ENCODE assay signal across 10 cellular contexts in the genomic region with DNA sequence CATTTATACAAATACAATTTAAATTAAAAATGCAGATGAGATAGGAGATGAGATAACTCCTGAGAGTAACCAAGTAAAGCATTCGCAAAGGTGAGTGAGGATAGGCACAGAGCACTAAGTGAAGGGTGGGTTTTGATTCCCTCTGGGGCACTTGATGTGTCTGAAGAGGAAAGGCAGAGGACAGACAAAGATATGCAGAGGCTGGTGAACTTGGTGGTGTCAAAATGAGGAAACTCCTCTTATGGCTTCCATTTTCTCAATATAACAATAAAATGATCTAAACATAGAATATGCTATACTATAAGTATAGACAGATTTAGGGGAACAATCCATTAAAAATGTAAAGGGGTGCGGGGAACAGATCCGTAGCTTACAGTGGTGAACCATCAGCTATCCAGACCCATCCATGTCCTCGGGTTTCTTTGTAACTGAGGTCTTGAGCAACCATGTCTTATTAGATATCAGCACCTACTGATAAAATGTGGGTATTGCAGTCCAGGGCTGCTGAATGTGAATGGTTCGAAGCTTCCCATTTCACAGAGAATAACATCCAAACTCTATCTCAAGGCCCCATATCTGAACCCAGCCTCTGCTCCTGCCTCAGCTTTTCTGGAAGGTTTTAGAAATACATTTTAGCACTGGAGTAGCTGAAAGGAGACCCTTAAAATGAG.
DNase-seq lines count a peak whose midpoint lies in the region; ATAC-seq and TF ChIP-seq lines count a peak whose summit lies in the region.
"Had no signal": no experiment of that assay in that cellular context is flagged by ENCODE, and none has a peak within 500 bp of the region (broad histone marks: within the 10 kb centered on the region; RNA-seq: fewer than 3 reads in every experiment).

No MANE protein-coding gene starts in this region.

- H3K4me1 Mint-ChIP-seq in mesothelial cell of epicardium (no peaks in the 10 kb centered on the region), natural killer cell (no peaks in the 10 kb centered on the region)
- H3K4me1 Mint-ChIP-seq: activated naive CD4-positive, alpha-beta T cell treated with anti-CD3 and anti-CD28 coated beads, Interleukin-2, amount 50 U/mL, for 24 hours had no signal

- ATAC-seq in natural killer cell, result no peak

- in situ Hi-C loops in brain microvascular endothelial cell (cut with HindIII; ENCODE audit: low pct_ligation_motif_present, low sequenced_read_pairs), result no loop called here

- H3K36me3 Mint-ChIP-seq in mesothelial cell of epicardium (no peaks in the 10 kb centered on the region), natural killer cell (no peaks in the 10 kb centered on the region)
- H3K36me3 Mint-ChIP-seq: activated naive CD4-positive, alpha-beta T cell treated with anti-CD3 and anti-CD28 coated beads, Interleukin-2, amount 50 U/mL, for 24 hours had no signal

- H3K27me3 Mint-ChIP-seq in mesothelial cell of epicardium (ENCODE audit: low read depth) (peaks cover 4% of the 10 kb centered on the region), natural killer cell (ENCODE audit: low read depth in 2 of 2) (peaks cover 0 to 3% of the 10 kb centered on the region in 2 donors)

- no peak overlapping the region for H3K27ac ChIP-seq in brain microvascular endothelial cell
- H3K27ac ChIP-seq: BLaER1 treated with 17β-estradiol and CSF1 and Interleukin-3, amounts not matched to agents 10 nM and 100 nM had no signal

- no peaks in the 10 kb centered on the region for H3K27me3 ChIP-seq in brain microvascular endothelial cell (replicated peaks)
- H3K27me3 ChIP-seq: BLaER1 treated with 17β-estradiol and CSF1 and Interleukin-3, amounts not matched to agents 10 nM and 100 nM had no signal

- H3K4me3 ChIP-seq in LNCaP clone FGC (ENCODE audit: low read depth, low read length) (no peak overlapping the region), brain microvascular endothelial cell (ENCODE audit: low read depth, low read length) (no peak overlapping the region)
- H3K4me3 ChIP-seq: BLaER1 treated with 17β-estradiol and CSF1 and Interleukin-3, amounts not matched to agents 10 nM and 100 nM had no signal

- intact Hi-C loops in natural killer cell (cut with micrococcal nuclease), result no loop called here

- no peaks in the 10 kb centered on the region for H3K36me3 ChIP-seq in brain microvascular endothelial cell (replicated peaks)
- H3K36me3 ChIP-seq: BLaER1 treated with 17β-estradiol and CSF1 and Interleukin-3, amounts not matched to agents 10 nM and 100 nM had no signal

- peak; percentile 68 for TF ChIP-seq CTCF in LNCaP clone FGC (IDR thresholded peaks at IDR 0.05; ENCODE audit: control insufficient read depth, extremely low read depth, insufficient read depth)
- TF ChIP-seq CTCF in brain microvascular endothelial cell (IDR thresholded peaks at IDR 0.05; ENCODE audit: low read depth, low read length, missing control alignments), result peak; percentile 43
- peak; percentile 50 for TF ChIP-seq CTCF in mesothelial cell of epicardium (IDR thresholded peaks at IDR 0.05; ENCODE audit: unreplicated experiment)
- no peak for TF ChIP-seq CTCF in natural killer cell (IDR thresholded peaks at IDR 0.05)

- no peak overlapping the region for H3K4me3 Mint-ChIP-seq in mesothelial cell of epicardium
- H3K4me3 Mint-ChIP-seq in natural killer cell, result no peak overlapping the region
- H3K4me3 Mint-ChIP-seq: activated naive CD4-positive, alpha-beta T cell treated with anti-CD3 and anti-CD28 coated beads, Interleukin-2, amount 50 U/mL, for 24 hours had no signal

- DNase-seq in NCI-H748 (lab: John Stamatoyannopoulos, UW; ENCODE audit: unreplicated experiment) (peak; percentile 38), NCI-H748 treated with DMSO at 0.1 percent for 48 hours (lab: John Stamatoyannopoulos, UW) (no peak), HEK293T (ENCODE audit: extremely low spot score) (peak; percentile 25), LNCaP clone FGC (ENCODE audit: low read depth) (peak; percentile 2), brain microvascular endothelial cell (peak; percentile 33), mesothelial cell of epicardium (ENCODE audit: low spot score in 2 of 2, unreplicated experiment in 2 of 2) (no peak), natural killer cell (no peak)
- no peak for DNase-seq in stimulated activated CD4-positive, alpha-beta T cell treated with anti-CD3 and anti-CD28 coated beads, Interleukin-1b, Interleukin-23, amount 100 ng/mL, for 48 hours

- CTCF ChIA-PET in HEK293T (lab: Yijun Ruan, JAX), result interaction anchor here (1.1 kb wide), 1 partner anchor 269 kb away, joined by 3 read pairs; no protein-coding TSS in a partner anchor

- H3K27ac Mint-ChIP-seq in mesothelial cell of epicardium (no peak overlapping the region), natural killer cell (no peak overlapping the region)
- H3K27ac Mint-ChIP-seq: activated naive CD4-positive, alpha-beta T cell treated with anti-CD3 and anti-CD28 coated beads, Interleukin-2, amount 50 U/mL, for 24 hours had no signal

- POLR2A ChIA-PET in HEK293T (lab: Yijun Ruan, JAX), result no interaction called here

- H3K9me3 Mint-ChIP-seq in mesothelial cell of epicardium, result peaks cover 10% of the 10 kb centered on the region
- H3K9me3 Mint-ChIP-seq in natural killer cell, result peaks cover 3 to 9% of the 10 kb centered on the region in 2 donors
- H3K9me3 Mint-ChIP-seq: activated naive CD4-positive, alpha-beta T cell treated with anti-CD3 and anti-CD28 coated beads, Interleukin-2, amount 50 U/mL, for 24 hours had no signal

TF ChIP-seq in HEK293T, 16 proteins besides CTCF, POLR2A, EP300 and RAD21:
- TF ChIP-seq FOXA1 (IDR thresholded peaks at IDR 0.05) (no peak), ELF4 (IDR thresholded peaks at IDR 0.05) (no peak), SUZ12 (IDR thresholded peaks at IDR 0.05) (no peak), CTBP1 (IDR thresholded peaks at IDR 0.05; ENCODE audit: borderline replicate concordance) (no peak), ARNT (IDR thresholded peaks at IDR 0.05) (no peak), FOXK2 (IDR thresholded peaks at IDR 0.05) (no peak), BHLHE40 (IDR thresholded peaks at IDR 0.05; ENCODE audit: borderline replicate concordance) (no peak), LEF1 (IDR thresholded peaks at IDR 0.05; ENCODE audit: borderline replicate concordance) (no peak), L3MBTL2 (conservative IDR thresholded peaks at IDR 0.05) (no peak)

Comparison
In these comparisons a context has a peak if more than half of its experiments do, and no peak if none do; other contexts are left out.
1. DNase-seq: peak in NCI-H748 (single experiment), HEK293T (single experiment), LNCaP clone FGC (single experiment) and brain microvascular endothelial cell (single experiment); none in NCI-H748 treated with DMSO at 0.1 percent for 48 hours (single experiment), mesothelial cell of epicardium (0 of 2), natural killer cell (single experiment) and stimulated activated CD4-positive, alpha-beta T cell treated with anti-CD3 and anti-CD28 coated beads, Interleukin-1b, Interleukin-23, amount 100 ng/mL, for 48 hours (single experiment).